16 cellular contexts compared by ENCODE assay signal in the genomic region with DNA sequence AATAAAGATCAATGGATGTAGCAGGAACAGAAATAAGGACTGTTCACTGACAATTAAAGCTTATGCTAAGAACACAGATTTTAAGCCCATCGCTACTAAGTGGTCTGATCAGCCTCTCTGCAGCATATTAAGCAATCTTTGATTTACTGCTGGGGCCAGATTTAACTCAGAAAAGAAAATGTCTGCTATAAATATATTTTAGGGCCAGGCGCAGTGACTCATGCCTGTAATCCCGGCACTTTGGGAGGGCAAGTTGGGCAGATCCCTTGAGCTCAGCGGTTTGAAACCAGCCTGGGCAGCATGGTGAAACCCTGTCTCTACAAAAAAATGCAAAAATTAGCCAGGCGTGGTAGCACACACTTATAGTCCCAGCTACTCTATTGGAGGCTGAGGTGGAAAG. TPM values are rescaled to one million over a fixed set of nuclear protein-coding genes. Genes with fewer than 3 reads are reported as not detected.
DNase-seq lines count a peak whose midpoint lies in the region; FAIRE-seq and TF ChIP-seq lines count a peak whose summit lies in the region.
"Had no signal": no experiment of that assay in that cellular context is flagged by ENCODE, and none has a peak within 500 bp of the region (broad histone marks: within the 10 kb centered on the region; RNA-seq: fewer than 3 reads in every experiment).

No MANE protein-coding gene starts in this region.

- H3K36me3 ChIP-seq in skeletal muscle satellite cell (ENCODE audit: insufficient read depth, low read length), result peaks cover 38% of the 10 kb centered on the region

- no peaks in the 10 kb centered on the region for H3K27me3 ChIP-seq in skeletal muscle satellite cell (ENCODE audit: control insufficient read depth, insufficient read depth, low read length)
- H3K27me3 ChIP-seq: heart left ventricle had no signal

- no peak for TF ChIP-seq CTCF in fibroblast of the aortic adventitia (IDR thresholded peaks at IDR 0.05; ENCODE audit: insufficient read depth, low read length)

- peak overlapping the region; percentile 24 for H3K4me2 ChIP-seq in skeletal muscle satellite cell (ENCODE audit: low read length)

- no peak for FAIRE-seq in RCC 7860 (lab: Jason Lieb, UNC)

- H3K4me3 ChIP-seq in fibroblast of the aortic adventitia (ENCODE audit: low read depth, low read length), result no peak overlapping the region
- no peak overlapping the region for H3K4me3 ChIP-seq in skeletal muscle satellite cell (ENCODE audit: low read length)
- H3K4me3 ChIP-seq: heart left ventricle, lower lobe of right lung had no signal

- no peaks in the 10 kb centered on the region for H3K9me3 ChIP-seq in skeletal muscle satellite cell (replicated peaks; ENCODE audit: low read length)
- H3K9me3 ChIP-seq: heart left ventricle, lower lobe of right lung had no signal

- H3K4me1 ChIP-seq in skeletal muscle satellite cell (ENCODE audit: control insufficient read depth, insufficient read depth, low read length), result peaks cover 12% of the 10 kb centered on the region
- H3K4me1 ChIP-seq: lower lobe of right lung, parathyroid adenoma had no signal

- H3K9ac ChIP-seq in skeletal muscle satellite cell (ENCODE audit: low read depth, low read length), result no peak overlapping the region
- H3K9ac ChIP-seq: parathyroid adenoma had no signal

- DNase-seq in HCEC 1CT, result peak; percentile 87
- DNase-seq in RCC 7860 (ENCODE audit: low spot score), result peak; percentile 21
- peak; percentile 14 for DNase-seq in fibroblast of the aortic adventitia (ENCODE audit: low read depth)
- no peak for DNase-seq in NCI-H2107 (lab: John Stamatoyannopoulos, UW)
- DNase-seq in nucleus accumbens (lab: John Stamatoyannopoulos, UW), result no peak
- no peak for DNase-seq in SHP77 treated with DMSO at 0.1 percent for 48 hours (lab: John Stamatoyannopoulos, UW)
- no peak for DNase-seq in T-helper 1 cell
- DNase-seq: activated T-cell treated with anti-CD3 and anti-CD28 coated beads for 4 hours; heart left ventricle; lower lobe of right lung; NCI-H345; stimulated activated CD4-positive, alpha-beta T cell treated with anti-CD3 and anti-CD28 coated beads, Interleukin-4, amount 100 ng/mL, for 1 hour; stimulated activated naive B cell treated with anti-CD40 and anti-IgM and Interleukin-4, amounts not matched to agents 10 μg/mL and 1 μg/mL and 100 μg/mL, for 72 hours had no signal

RNA-seq across cellular contexts. Expression of a gene that starts 43.0 kb away (rescaled TPM):
- total RNA-seq in fibroblast of the aortic adventitia (ENCODE audit: low replicate concordance), result 1.8 TPM in 1 of 2 replicates, not detected in the other
- not detected in 2 replicates for total RNA-seq in skeletal muscle satellite cell (2012; rRNA removed)
- total RNA-seq: heart left ventricle, lower lobe of right lung, WTC11 had no signal

RNA-seq across cellular contexts. Expression of a gene that starts 55.1 kb away (rescaled TPM):
- total RNA-seq in fibroblast of the aortic adventitia (ENCODE audit: low replicate concordance), result 65.7 and 148 TPM in 2 replicates
- 48.1 and 62.9 TPM in 2 replicates for total RNA-seq in skeletal muscle satellite cell (2012; rRNA removed)

Comparison
In these comparisons a context has a peak if more than half of its experiments do, and no peak if none do; other contexts are left out.
1. DNase-seq: peak in HCEC 1CT (single experiment), RCC 7860 (single experiment) and fibroblast of the aortic adventitia (single experiment); none in NCI-H2107 (single experiment), nucleus accumbens (0 of 56), SHP77 treated with DMSO at 0.1 percent for 48 hours (single experiment) and T-helper 1 cell (0 of 5).